13 cellular contexts compared by ENCODE assay signal in genomic region chr10:5971886-5972285, GRCh38. TPM values are rescaled to one million over a fixed set of nuclear protein-coding genes. Genes with fewer than 3 reads are reported as not detected.
A peak's percentile ranks its signal among the peaks of the same experiment; 100 is the strongest.
DNase-seq lines count a peak whose midpoint lies in the region; ATAC-seq and TF ChIP-seq lines count a peak whose summit lies in the region.
"Had no signal": no experiment of that assay in that cellular context is flagged by ENCODE, and none has a peak within 500 bp of the region (broad histone marks: within the 10 kb centered on the region; RNA-seq: fewer than 3 reads in every experiment).

No MANE protein-coding gene starts in this region.

- no peaks in the 10 kb centered on the region for H3K9me3 ChIP-seq in BE2C
- H3K9me3 ChIP-seq: mucosa of descending colon had no signal

- no peaks in the 10 kb centered on the region for H3K9me3 Mint-ChIP-seq in central memory CD8-positive, alpha-beta T cell
- H3K9me3 Mint-ChIP-seq in memory B cell, result no peaks in the 10 kb centered on the region
- H3K9me3 Mint-ChIP-seq: activated naive CD4-positive, alpha-beta T cell treated with anti-CD3 and anti-CD28 coated beads for 36 hours had no signal

- H3K36me3 ChIP-seq in BE2C, result no peaks in the 10 kb centered on the region

- peaks cover 6% of the 10 kb centered on the region for H3K36me3 Mint-ChIP-seq in central memory CD8-positive, alpha-beta T cell (ENCODE audit: insufficient read depth)
- H3K36me3 Mint-ChIP-seq in memory B cell, result peaks cover 1% of the 10 kb centered on the region

- H3K4me3 Mint-ChIP-seq in central memory CD8-positive, alpha-beta T cell, result peak overlapping the region; percentile 33
- H3K4me3 Mint-ChIP-seq in memory B cell, result peak overlapping the region; percentile 80
- H3K4me3 Mint-ChIP-seq: activated naive CD4-positive, alpha-beta T cell treated with anti-CD3 and anti-CD28 coated beads for 36 hours had no signal

- ATAC-seq in Right ventricle myocardium inferior (peak; percentile 61), memory B cell (ENCODE audit: low read depth) (no peak), HG03196 (IDR thresholded peaks at IDR 0.05; ENCODE audit: unreplicated experiment) (no peak)
- ATAC-seq in central memory CD8-positive, alpha-beta T cell (replicated peaks; ENCODE audit: extremely low read depth, poor library complexity, severe bottlenecking), result no peak

- peaks cover 35% of the 10 kb centered on the region for H3K4me1 Mint-ChIP-seq in central memory CD8-positive, alpha-beta T cell
- peaks cover 37% of the 10 kb centered on the region for H3K4me1 Mint-ChIP-seq in memory B cell

- intact Hi-C loops in Right ventricle myocardium inferior (cut with DNase I) (loop anchor here (10.0 kb wide), 1 partner anchor 113 kb away; the partner anchor contains the start of gene RBM17), cardiac septum (cut with DNase I) (loop anchor here (2.0 kb wide), 1 partner anchor 81 kb away; no protein-coding TSS in a partner anchor)

- no peak overlapping the region for H3K4me3 ChIP-seq in BE2C (ENCODE audit: low read depth, low read length)
- H3K4me3 ChIP-seq: mucosa of descending colon, smooth muscle cell had no signal

- DNase-seq in Right ventricle myocardium inferior (ENCODE audit: missing footprints), result no peak
- DNase-seq in cardiac septum (ENCODE audit: low spot score), result no peak
- no peak for DNase-seq in central memory CD8-positive, alpha-beta T cell (ENCODE audit: low spot score in 2 of 2)
- no peak for DNase-seq in memory B cell (ENCODE audit: low spot score in 2 of 2)
- no peak for DNase-seq in retina
- no peak for DNase-seq in dermis blood vessel endothelial cell
- no peak for DNase-seq in BE2C
- DNase-seq: KG1, NCI-H2171 had no signal

- no peak for TF ChIP-seq CTCF in BE2C (IDR thresholded peaks at IDR 0.05; ENCODE audit: low read depth, low read length)

- H3K27ac Mint-ChIP-seq in central memory CD8-positive, alpha-beta T cell (ENCODE audit: low read depth), result peak overlapping the region; percentile 19
- peak overlapping the region; percentile 80 for H3K27ac Mint-ChIP-seq in memory B cell
- H3K27ac Mint-ChIP-seq: activated naive CD4-positive, alpha-beta T cell treated with anti-CD3 and anti-CD28 coated beads for 36 hours had no signal

- peaks cover 16% of the 10 kb centered on the region for H3K27me3 ChIP-seq in BE2C

- H3K4me1 ChIP-seq in BE2C, result no peaks in the 10 kb centered on the region

- no peaks in the 10 kb centered on the region for H3K27me3 Mint-ChIP-seq in central memory CD8-positive, alpha-beta T cell
- no peaks in the 10 kb centered on the region for H3K27me3 Mint-ChIP-seq in memory B cell

RNA-seq across cellular contexts. Expression of gene IL15RA, which starts 5.5 kb away (rescaled TPM):
- total RNA-seq in Right ventricle myocardium inferior (11.6 TPM), cardiac septum (3.9 TPM), dermis blood vessel endothelial cell (13.9 and 15.7 TPM in 2 replicates)
- not detected for polyA plus RNA-seq in BE2C (2012; ENCODE audit: insufficient read depth, insufficient read length, low read depth)
